13 cellular contexts compared by ENCODE assay signal in the genomic region with DNA sequence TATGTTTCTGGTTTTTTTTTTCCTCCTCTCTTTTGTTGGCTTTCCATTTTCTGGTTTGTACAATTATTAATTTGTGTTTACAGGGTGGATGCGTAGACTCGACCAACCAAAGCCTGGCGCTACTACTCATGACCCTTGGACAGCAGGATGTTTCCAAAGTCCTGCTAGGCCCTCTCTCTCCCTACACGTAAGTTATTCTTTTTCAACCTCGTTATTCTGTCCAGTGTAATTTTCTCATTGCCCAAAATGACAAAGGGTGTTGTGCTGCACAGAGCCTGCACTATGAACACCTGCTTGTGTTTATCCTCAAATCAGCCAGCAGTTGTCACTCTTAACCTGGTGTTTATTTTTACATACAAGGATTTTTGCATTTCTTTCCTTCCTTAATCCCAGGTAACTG. TPM values are rescaled to one million over a fixed set of nuclear protein-coding genes. Genes with fewer than 3 reads are reported as not detected.
DNase-seq lines count a peak whose midpoint lies in the region; ATAC-seq, FAIRE-seq and TF ChIP-seq lines count a peak whose summit lies in the region.
"Had no signal": no experiment of that assay in that cellular context is flagged by ENCODE, and none has a peak within 500 bp of the region (broad histone marks: within the 10 kb centered on the region; RNA-seq: fewer than 3 reads in every experiment).

No MANE protein-coding gene starts in this region.

- peak overlapping the region; percentile 65 to 85 (median 72) for H3K27ac ChIP-seq in gastrocnemius medialis
- H3K27ac ChIP-seq: adrenal gland, neural progenitor cell had no signal

- intact Hi-C loops in gastrocnemius medialis (cut with DNase I; ENCODE audit: low total_unique reads) = loop anchor here (2.0 kb wide), 1 partner anchor 135 kb away; a partner anchor contains a TSS
- intact Hi-C loops in Caco-2 (cut with micrococcal nuclease; ENCODE audit: unreplicated experiment) = loop anchor here (5.0 kb wide), 1 partner anchor 33 kb away; no protein-coding TSS in a partner anchor

- POLR2A ChIA-PET in Caco-2 (lab: Charles Lee) = no interaction called here

- H3K9me3 ChIP-seq in gastrocnemius medialis (no peaks in the 10 kb centered on the region), Caco-2 (no peaks in the 10 kb centered on the region)
- H3K9me3 ChIP-seq: adrenal gland had no signal

- H3K36me3 ChIP-seq in gastrocnemius medialis (peaks cover 0 to 32% of the 10 kb centered on the region in 2 donors), Caco-2 (ENCODE audit: control insufficient read depth, insufficient read depth, low read length) (no peaks in the 10 kb centered on the region)

- no peak overlapping the region for H3K4me3 Mint-ChIP-seq in Caco-2 (ENCODE audit: unreplicated experiment)
- H3K4me3 Mint-ChIP-seq: neural progenitor cell had no signal

- ATAC-seq in gastrocnemius medialis = no peak
- no peak for ATAC-seq in GM18858 (IDR thresholded peaks at IDR 0.05; ENCODE audit: unreplicated experiment)

- peaks cover 21 to 28% of the 10 kb centered on the region in 2 donors for H3K4me1 ChIP-seq in gastrocnemius medialis
- no peaks in the 10 kb centered on the region for H3K4me1 ChIP-seq in Caco-2

- no peaks in the 10 kb centered on the region for H3K4me1 Mint-ChIP-seq in Caco-2 (ENCODE audit: low read depth, unreplicated experiment)
- H3K4me1 Mint-ChIP-seq: neural progenitor cell had no signal

- peak; percentile 50 for FAIRE-seq in GM12891 (lab: Jason Lieb, UNC)

- no peak overlapping the region for H3K4me3 ChIP-seq in epithelial cell of esophagus (ENCODE audit: low read length)
- no peak overlapping the region for H3K4me3 ChIP-seq in gastrocnemius medialis
- H3K4me3 ChIP-seq in Caco-2 (ENCODE audit: low read depth, low read length) = no peak overlapping the region
- H3K4me3 ChIP-seq: adrenal gland, neural progenitor cell had no signal

- no peak for DNase-seq in GM12891 (ENCODE audit: insufficient read length, low spot score)
- DNase-seq in NCI-H2196 treated with DMSO at 0.1 percent for 48 hours (lab: John Stamatoyannopoulos, UW; ENCODE audit: unreplicated experiment) = peak; percentile 33
- DNase-seq in epithelial cell of esophagus (ENCODE audit: low read depth) = no peak
- no peak for DNase-seq in gastrocnemius medialis
- DNase-seq in Caco-2 = no peak
- DNase-seq in NCI-H2029 (lab: John Stamatoyannopoulos, UW) = no peak
- DNase-seq: C1 segment of cervical spinal cord, mesenchymal stem cell, NCI-H524, RPMI8226 had no signal

- TF ChIP-seq CTCF in epithelial cell of esophagus (IDR thresholded peaks at IDR 0.05; ENCODE audit: insufficient read depth, low read depth, low read length, missing control alignments) (peak; percentile 43), gastrocnemius medialis (IDR thresholded peaks at IDR 0.05 in 4 of 5, conservative IDR thresholded peaks at IDR 0.05 in 1 of 5) (no peak), Caco-2 (IDR thresholded peaks at IDR 0.05; ENCODE audit: insufficient read depth in 1 of 2, low read depth in 1 of 2, low read length in 1 of 2, severe bottlenecking in 1 of 2, unreplicated experiment in 1 of 2) (no peak)

- CTCF ChIA-PET in Caco-2 (lab: Charles Lee) = no interaction called here

- H3K9me3 Mint-ChIP-seq in Caco-2 (ENCODE audit: unreplicated experiment) = no peaks in the 10 kb centered on the region
- H3K9me3 Mint-ChIP-seq: neural progenitor cell had no signal

- no peaks in the 10 kb centered on the region for H3K27me3 Mint-ChIP-seq in Caco-2 (ENCODE audit: insufficient read depth, unreplicated experiment)

- in situ Hi-C loops in gastrocnemius medialis (cut with MboI; ENCODE audit: low sequenced_read_pairs in 4 of 4) = no loop called here

- H3K36me3 Mint-ChIP-seq in Caco-2 (ENCODE audit: insufficient read depth, unreplicated experiment) = no peaks in the 10 kb centered on the region

- no peaks in the 10 kb centered on the region for H3K27me3 ChIP-seq in gastrocnemius medialis
- H3K27me3 ChIP-seq in Caco-2 (replicated peaks; ENCODE audit: control insufficient read depth, insufficient read depth, low read length) = no peaks in the 10 kb centered on the region
- H3K27me3 ChIP-seq: adrenal gland, neural progenitor cell had no signal

- no TSS peak for BruUV-seq in Caco-2 (replicated peaks; lab: Mats Ljungman, UMichigan)

- TF ChIP-seq POLR2A in GM12891 (IDR thresholded peaks at IDR 0.05; ENCODE audit: low read depth, low read length) = no peak
- TF ChIP-seq POLR2A in gastrocnemius medialis (IDR thresholded peaks at IDR 0.05) = no peak

- no peak overlapping the region for H3K27ac Mint-ChIP-seq in Caco-2 (ENCODE audit: unreplicated experiment)
- H3K27ac Mint-ChIP-seq: neural progenitor cell had no signal

TF ChIP-seq in GM12891, 5 proteins besides CTCF, POLR2A, EP300 and RAD21:
- no peak for TF ChIP-seq POLR2AphosphoS5 (IDR thresholded peaks at IDR 0.05; ENCODE audit: low read depth, low read length)
- no peak for TF ChIP-seq POU2F2 (IDR thresholded peaks at IDR 0.05; ENCODE audit: low read depth, low read length)
- TF ChIP-seq PAX5 (IDR thresholded peaks at IDR 0.05; ENCODE audit: insufficient read depth, low read length, severe bottlenecking) = no peak
- TF ChIP-seq TAF1 (IDR thresholded peaks at IDR 0.05; ENCODE audit: low read depth, low read length) = no peak
- TF ChIP-seq SPI1 (IDR thresholded peaks at IDR 0.05; ENCODE audit: low read depth, low read length) = no peak
TF ChIP-seq in GM12891: peak in this region for 0.

RNA-seq across cellular contexts. Expression of a gene that starts 56.6 kb away (rescaled TPM):
- polyA plus RNA-seq in GM12891 (2012; ENCODE audit: low read depth, missing spikeins) = 15.3 TPM
- total RNA-seq in gastrocnemius medialis (10 to 100 TPM; 18.8 to 62.4 (median 26.2) TPM), Caco-2 (2022) (15.1 and 15.7 TPM in 2 replicates)
